ENCODE assay signal across 8 cellular contexts in genomic region chr3:121834079-121834730, GRCh38. TPM values are rescaled to one million over a fixed set of nuclear protein-coding genes. Genes with fewer than 3 reads are reported as not detected.
DNase-seq lines count a peak whose midpoint lies in the region; ATAC-seq, FAIRE-seq and TF ChIP-seq lines count a peak whose summit lies in the region.

No MANE protein-coding gene starts in this region.

- intact Hi-C loops in pancreas (cut with DNase I): no loop called here

- peaks cover 11% of the 10 kb centered on the region; the same call in 1 of the 2 replicates for H3K36me3 Mint-ChIP-seq in HFFc6 (ENCODE audit: low read depth)
- peaks cover 8% of the 10 kb centered on the region for H3K36me3 Mint-ChIP-seq in WTC11

- peak overlapping the region; percentile 61 to 81 (median 68) for H3K27ac ChIP-seq in pancreas

- WGBS in pancreas, 2 donors: 3 to 5% methylated on average over 18 of the region's 18 CpGs

- H3K36me3 ChIP-seq in pancreas: no peaks in the 10 kb centered on the region

- H3K27me3 Mint-ChIP-seq in HFFc6 (ENCODE audit: insufficient read depth) (no peaks in the 10 kb centered on the region), WTC11 (ENCODE audit: low read depth) (peaks cover 19% of the 10 kb centered on the region)

- DNase-seq in COLO668 (lab: John Stamatoyannopoulos, UW; ENCODE audit: unreplicated experiment) (peak; percentile 13), HFFc6 (no peak), WTC11 (ENCODE audit: low spot score) (no peak), germinal center (ENCODE audit: low spot score) (peak; percentile 23), pancreas (peak in 1 of 6 donors; percentile 62), NCI-H1694 (lab: John Stamatoyannopoulos, UW) (no peak), SK-N-DZ (ENCODE audit: low spot score) (no peak), islet precursor cell (no peak)

- no peak for FAIRE-seq in pancreas (lab: Jason Lieb, UNC)

- peak overlapping the region; percentile 43 to 86 (median 77) for H3K4me3 ChIP-seq in pancreas

- ATAC-seq in WTC11: peak; percentile 4
- peak; percentile 14 to 33 (median 28) for ATAC-seq in pancreas

- H3K4me1 Mint-ChIP-seq in HFFc6 (ENCODE audit: low read depth): peaks cover 29% of the 10 kb centered on the region
- H3K4me1 Mint-ChIP-seq in WTC11: peaks cover 19% of the 10 kb centered on the region

- peak overlapping the region; percentile 97 for H3K4me3 Mint-ChIP-seq in HFFc6
- H3K4me3 Mint-ChIP-seq in WTC11: peak overlapping the region; percentile 95

- no peaks in the 10 kb centered on the region for H3K9me3 Mint-ChIP-seq in HFFc6
- no peaks in the 10 kb centered on the region for H3K9me3 Mint-ChIP-seq in WTC11

- POLR2A ChIA-PET in WTC11 (lab: Charles Lee): interaction anchor here (1.4 kb wide), 1 partner anchor 241 kb away, joined by 3 read pairs; the partner anchor contains the start of gene FBXO40

- no peaks in the 10 kb centered on the region for H3K9me3 ChIP-seq in pancreas

- H3K4me1 ChIP-seq in pancreas: peaks cover 4 to 20% (median 5%) of the 10 kb centered on the region in 3 donors

- CTCF ChIA-PET in WTC11 (lab: Charles Lee): interaction anchor here (1.3 kb wide), 2 partner anchors 155 to 161 kb away, joined by 3 read pairs; no protein-coding TSS in a partner anchor

- no peaks in the 10 kb centered on the region for H3K27me3 ChIP-seq in pancreas

- H3K27ac Mint-ChIP-seq in HFFc6 (peak overlapping the region; percentile 87), WTC11 (no peak overlapping the region; the same call in 1 of the 2 replicates)

- TF ChIP-seq CTCF in HFFc6 (IDR thresholded peaks at IDR 0.05) (no peak), WTC11 (IDR thresholded peaks at IDR 0.05) (no peak), pancreas (IDR thresholded peaks at IDR 0.05) (no peak)

TF ChIP-seq in WTC11, 78 proteins besides CTCF, POLR2A, EP300 and RAD21 (continues in another document):
- TF ChIP-seq SOX15 (CRISPR knock-in tag; IDR thresholded peaks at IDR 0.05) (no peak), ZNF121 (CRISPR knock-in tag; IDR thresholded peaks at IDR 0.05) (no peak), KAT7 (CRISPR knock-in tag; IDR thresholded peaks at IDR 0.05; ENCODE audit: borderline replicate concordance) (no peak), FOXK1 (CRISPR knock-in tag; IDR thresholded peaks at IDR 0.05) (no peak), ZSCAN18 (CRISPR knock-in tag; IDR thresholded peaks at IDR 0.05) (no peak), AFF4 (CRISPR knock-in tag; IDR thresholded peaks at IDR 0.05; ENCODE audit: borderline replicate concordance) (no peak), RORB (CRISPR knock-in tag; IDR thresholded peaks at IDR 0.05) (no peak), JAZF1 (CRISPR knock-in tag; IDR thresholded peaks at IDR 0.05) (no peak), STAT6 (CRISPR knock-in tag; conservative IDR thresholded peaks at IDR 0.05; ENCODE audit: low read depth) (no peak), GRHL2 (CRISPR knock-in tag; IDR thresholded peaks at IDR 0.05; ENCODE audit: insufficient replicate concordance, severe bottlenecking) (no peak), MAX (CRISPR knock-in tag; IDR thresholded peaks at IDR 0.05) (no peak)

RNA-seq across cellular contexts. Expression of gene IQCB1, which starts 0.7 kb away (rescaled TPM):
- 10 to 100 TPM in 4 of 6 experiments, 1 to 10 TPM in 2; 8.4 to 11.9 (median 10.1) TPM for total RNA-seq in HFFc6 (2021; fragmentation: NEBNext Ultra II Directional; extraction: Animal tissue kit (Norgen Biotek cat#: 25700))
- total RNA-seq in WTC11 (2021): 26.8 to 30.2 TPM (median 27.7 TPM) in 3 replicates
- 10 to 100 TPM in 4 of 6 donors, 1 to 10 TPM in 2; 9.0 to 12.2 (median 10.6) TPM for total RNA-seq in pancreas
- 10 to 100 TPM; 12.5 to 18.3 TPM for polyA plus RNA-seq in pancreas
- 60.0 and 63.1 TPM in 2 replicates for polyA plus RNA-seq in SK-N-DZ (2014; cell fraction: cytosol; rRNA removed)
- 82.1 and 85.9 TPM in 2 replicates for polyA plus RNA-seq in SK-N-DZ (2014; cell fraction: nucleus; rRNA removed)

RNA-seq across cellular contexts. Expression of gene EAF2, which starts 0.8 kb away (rescaled TPM):
- 1 to 10 TPM; 1.4 to 1.8 (median 1.7) TPM for total RNA-seq in HFFc6 (2021; fragmentation: NEBNext Ultra II Directional; extraction: Animal tissue kit (Norgen Biotek cat#: 25700))
- total RNA-seq in WTC11 (2021): 5.3 to 7.6 TPM (median 7.0 TPM) in 3 replicates
- 1 to 10 TPM; 2.9 to 8.6 (median 4.0) TPM for total RNA-seq in pancreas
- polyA plus RNA-seq in pancreas: 1 to 10 TPM; 3.1 to 4.7 TPM
- 9.6 and 10.6 TPM in 2 replicates for polyA plus RNA-seq in SK-N-DZ (2014; cell fraction: cytosol; rRNA removed)
- polyA plus RNA-seq in SK-N-DZ (2014; cell fraction: nucleus; rRNA removed): 11.7 and 13.7 TPM in 2 replicates

RNA-seq across cellular contexts. Expression of gene SLC15A2, which starts 60.0 kb away (rescaled TPM):
- total RNA-seq in HFFc6 (2021; fragmentation: NEBNext Ultra II Directional; extraction: Animal tissue kit (Norgen Biotek cat#: 25700)): under 1 TPM in 5 of 6 experiments, not detected in 1; 0.09 to 0.35 (median 0.14) TPM
- total RNA-seq in WTC11 (2021): 2.4 to 3.8 TPM (median 3.4 TPM) in 3 replicates
- total RNA-seq in pancreas: 10 to 100 TPM in 2 of 6 donors, 1 to 10 TPM in 4; 4.5 to 22.5 (median 6.9) TPM
- 1 to 10 TPM; 1.9 to 2.8 TPM for polyA plus RNA-seq in pancreas
- polyA plus RNA-seq in SK-N-DZ (2014; cell fraction: cytosol; rRNA removed): 0.30 and 2.1 TPM in 2 replicates
- 2.3 and 2.6 TPM in 2 replicates for polyA plus RNA-seq in SK-N-DZ (2014; cell fraction: nucleus; rRNA removed)

Comparison
In these comparisons a context has a peak if more than half of its experiments do, and no peak if none do; other contexts are left out.
1. DNase-seq: peak in COLO668 (single experiment) and germinal center (single experiment); none in HFFc6 (single experiment), WTC11 (single experiment), NCI-H1694 (single experiment), SK-N-DZ (single experiment) and islet precursor cell (single experiment).